1 cellular context compared by ENCODE assay signal in the genomic region with DNA sequence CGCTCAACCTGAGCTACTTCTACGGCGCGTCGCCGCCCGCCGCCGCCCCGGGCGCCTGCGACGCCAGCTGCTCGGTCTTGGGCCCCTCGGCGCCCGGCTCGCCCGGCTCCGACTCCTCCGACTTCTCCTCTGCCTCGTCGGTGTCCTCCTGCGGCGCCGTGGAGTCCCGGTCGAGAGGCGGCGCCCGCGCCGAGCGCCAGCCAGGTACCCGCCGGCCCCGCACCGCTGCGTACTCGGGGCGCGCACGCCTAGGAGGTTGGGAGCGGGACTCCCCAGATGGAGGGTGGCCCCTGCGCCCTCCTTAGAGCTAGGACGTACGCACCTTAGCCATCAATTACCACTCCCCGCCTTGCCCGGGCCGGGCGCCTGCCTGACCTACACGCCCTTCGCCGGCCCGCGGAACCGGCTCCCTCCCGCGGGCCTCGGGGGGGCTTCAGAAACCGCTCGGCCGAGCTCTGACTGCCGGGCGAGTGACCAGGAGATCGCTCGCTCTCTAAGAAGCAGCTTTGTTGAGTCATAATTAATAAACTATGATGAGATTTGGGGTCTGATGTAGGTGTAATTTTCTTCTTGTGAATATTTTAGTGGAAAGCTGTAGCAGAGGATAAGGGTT.
TF ChIP-seq lines count a peak whose summit lies in the region.

No MANE protein-coding gene starts in this region.

TF ChIP-seq in K562, 482 proteins besides CTCF, POLR2A, EP300 and RAD21 (continued from another document):
- TF ChIP-seq CXXC5 (CRISPR knock-in tag; IDR thresholded peaks at IDR 0.05) (peak; percentile 57; the same call in 1 of the 2 replicates), PRPF4 (IDR thresholded peaks at IDR 0.05; ENCODE audit: insufficient read depth, low read depth, low read length, poor library complexity, severe bottlenecking) (peak; percentile 34)
- TF ChIP-seq, protein P1, sequence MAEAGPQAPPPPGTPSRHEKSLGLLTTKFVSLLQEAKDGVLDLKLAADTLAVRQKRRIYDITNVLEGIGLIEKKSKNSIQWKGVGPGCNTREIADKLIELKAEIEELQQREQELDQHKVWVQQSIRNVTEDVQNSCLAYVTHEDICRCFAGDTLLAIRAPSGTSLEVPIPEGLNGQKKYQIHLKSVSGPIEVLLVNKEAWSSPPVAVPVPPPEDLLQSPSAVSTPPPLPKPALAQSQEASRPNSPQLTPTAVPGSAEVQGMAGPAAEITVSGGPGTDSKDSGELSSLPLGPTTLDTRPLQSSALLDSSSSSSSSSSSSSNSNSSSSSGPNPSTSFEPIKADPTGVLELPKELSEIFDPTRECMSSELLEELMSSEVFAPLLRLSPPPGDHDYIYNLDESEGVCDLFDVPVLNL (CRISPR knock-in tag; IDR thresholded peaks at IDR 0.05; ENCODE audit: low read depth): no peak
- TF ChIP-seq, protein P2, sequence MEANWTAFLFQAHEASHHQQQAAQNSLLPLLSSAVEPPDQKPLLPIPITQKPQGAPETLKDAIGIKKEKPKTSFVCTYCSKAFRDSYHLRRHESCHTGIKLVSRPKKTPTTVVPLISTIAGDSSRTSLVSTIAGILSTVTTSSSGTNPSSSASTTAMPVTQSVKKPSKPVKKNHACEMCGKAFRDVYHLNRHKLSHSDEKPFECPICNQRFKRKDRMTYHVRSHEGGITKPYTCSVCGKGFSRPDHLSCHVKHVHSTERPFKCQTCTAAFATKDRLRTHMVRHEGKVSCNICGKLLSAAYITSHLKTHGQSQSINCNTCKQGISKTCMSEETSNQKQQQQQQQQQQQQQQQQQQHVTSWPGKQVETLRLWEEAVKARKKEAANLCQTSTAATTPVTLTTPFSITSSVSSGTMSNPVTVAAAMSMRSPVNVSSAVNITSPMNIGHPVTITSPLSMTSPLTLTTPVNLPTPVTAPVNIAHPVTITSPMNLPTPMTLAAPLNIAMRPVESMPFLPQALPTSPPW (CRISPR knock-in tag; IDR thresholded peaks at IDR 0.05): peak; percentile 31; the same call in 1 of the 2 replicates
